Comparison of ENCODE assay signal across 36 cellular contexts in genomic region chr15:41218851-41219250, GRCh38. TPM values are rescaled to one million over a fixed set of nuclear protein-coding genes. Genes with fewer than 3 reads are reported as not detected.
"Had no signal": no experiment of that assay in that cellular context is flagged by ENCODE, and none has a peak within 500 bp of the region (broad histone marks: within the 10 kb centered on the region; RNA-seq: fewer than 3 reads in every experiment).

No MANE protein-coding gene starts in this region.

- H3K27ac ChIP-seq: body of pancreas, cardiac muscle cell, colonic mucosa, gastrocnemius medialis, pancreas, prostate gland, skin epidermis, upper lobe of left lung, vagina had no signal

- H3K27me3 ChIP-seq: cardiac muscle cell, colonic mucosa, pancreas, upper lobe of left lung, vagina had no signal

- H3K4me1 ChIP-seq: body of pancreas, colonic mucosa, gastrocnemius medialis, pancreas, prostate gland, upper lobe of left lung, vagina had no signal

- H3K4me1 Mint-ChIP-seq: activated T-helper 17 cell treated with anti-CD3 and anti-CD28 coated beads, Interleukin-2, amount 50 U/mL, for 72 hours; mesothelial cell of epicardium; naive B cell; stimulated activated effector memory CD8-positive, alpha-beta T cell treated with anti-CD3 and anti-CD28 coated beads, Interleukin-12 subunit alpha, Interleukin-12 subunit beta, amount 100 ng/mL, for 72 hours had no signal

- H3K4me3 ChIP-seq: body of pancreas, cardiac muscle cell, colonic mucosa, gastrocnemius medialis, pancreas, prostate gland, skin epidermis, upper lobe of left lung, vagina had no signal

- H3K36me3 Mint-ChIP-seq: activated naive CD8-positive, alpha-beta T cell; mesothelial cell of epicardium; naive B cell; stimulated activated effector memory CD8-positive, alpha-beta T cell treated with anti-CD3 and anti-CD28 coated beads, Interleukin-12 subunit alpha, Interleukin-12 subunit beta, amount 100 ng/mL, for 72 hours had no signal

- H3K9me3 ChIP-seq: body of pancreas, colonic mucosa, gastrocnemius medialis, pancreas, prostate gland, upper lobe of left lung, vagina had no signal

- ATAC-seq: activated CD8-positive, alpha-beta T cell treated with anti-CD3 and anti-CD28 coated beads for 36 hours; activated T-cell treated with anti-CD3 and anti-CD28 coated beads, Interleukin-2, amount 50 U/mL, for 4 hours; activated T-helper 17 cell treated with anti-CD3 and anti-CD28 coated beads, Interleukin-2, amount 50 U/mL, for 72 hours; body of pancreas; gastrocnemius medialis; left colon; pancreas; sciatic nerve; stimulated activated effector memory CD8-positive, alpha-beta T cell treated with anti-CD3 and anti-CD28 coated beads, Interleukin-12 subunit alpha, Interleukin-12 subunit beta, amount 100 ng/mL, for 72 hours had no signal

- DNase-seq: activated CD4-positive, alpha-beta T cell treated with anti-CD3 and anti-CD28 coated beads for 1 hour; activated CD4-positive, alpha-beta T cell treated with anti-CD3 and anti-CD28 coated beads, Interleukin-2, amount 50 U/mL, for 1 hour; activated CD8-positive, alpha-beta T cell treated with anti-CD3 and anti-CD28 coated beads for 36 hours; activated naive CD4-positive, alpha-beta T cell treated with Interleukin-2 at 50 U/mL for 16 hours; activated T-cell treated with anti-CD3 and anti-CD28 coated beads, Interleukin-2, amount 50 U/mL, for 4 hours; anterior cingulate cortex; body of pancreas; cerebellar nuclear complex; colonic mucosa; effector CD8-positive, alpha-beta T cell; erythroblast; gastrocnemius medialis; glutamatergic neuron; kidney; left colon; naive B cell; nucleus accumbens; pancreas; retina; stimulated activated CD4-positive, alpha-beta T cell treated with anti-CD3 and anti-CD28 coated beads, Interleukin-4, amount 100 ng/mL, for 24 hours; T-helper 2 cell; upper lobe of left lung had no signal

- H3K36me3 ChIP-seq: cardiac muscle cell, colonic mucosa, gastrocnemius medialis, pancreas, prostate gland, upper lobe of left lung, vagina had no signal

- H3K27ac Mint-ChIP-seq: activated CD8-positive, alpha-beta T cell treated with anti-CD3 and anti-CD28 coated beads for 36 hours; activated naive CD8-positive, alpha-beta T cell; activated T-helper 17 cell treated with anti-CD3 and anti-CD28 coated beads, Interleukin-2, amount 50 U/mL, for 72 hours; mesothelial cell of epicardium; naive B cell; stimulated activated effector memory CD8-positive, alpha-beta T cell treated with anti-CD3 and anti-CD28 coated beads, Interleukin-12 subunit alpha, Interleukin-12 subunit beta, amount 100 ng/mL, for 72 hours; stimulated activated naive CD8-positive, alpha-beta T cell treated with anti-CD3 and anti-CD28 coated beads, Interleukin-15, Interleukin-2, amounts not matched to agents 100 ng/mL and 50 ng/mL, for 24 hours had no signal

- FAIRE-seq: kidney, pancreas had no signal

- H3K4me3 Mint-ChIP-seq: activated CD8-positive, alpha-beta T cell treated with anti-CD3 and anti-CD28 coated beads for 36 hours; activated naive CD8-positive, alpha-beta T cell; activated T-cell treated with anti-CD3 and anti-CD28 coated beads, Interleukin-2, amount 50 U/mL, for 4 hours; activated T-helper 17 cell treated with anti-CD3 and anti-CD28 coated beads, Interleukin-2, amount 50 U/mL, for 72 hours; mesothelial cell of epicardium; naive B cell; stimulated activated effector memory CD8-positive, alpha-beta T cell treated with anti-CD3 and anti-CD28 coated beads, Interleukin-12 subunit alpha, Interleukin-12 subunit beta, amount 100 ng/mL, for 72 hours; stimulated activated naive CD8-positive, alpha-beta T cell treated with anti-CD3 and anti-CD28 coated beads, Interleukin-15, Interleukin-2, amounts not matched to agents 100 ng/mL and 50 ng/mL, for 24 hours had no signal

- H3K9me3 Mint-ChIP-seq: activated CD8-positive, alpha-beta T cell treated with anti-CD3 and anti-CD28 coated beads for 36 hours; activated T-cell treated with anti-CD3 and anti-CD28 coated beads, Interleukin-2, amount 50 U/mL, for 4 hours; activated T-helper 17 cell treated with anti-CD3 and anti-CD28 coated beads, Interleukin-2, amount 50 U/mL, for 72 hours; mesothelial cell of epicardium; naive B cell; stimulated activated effector memory CD8-positive, alpha-beta T cell treated with anti-CD3 and anti-CD28 coated beads, Interleukin-12 subunit alpha, Interleukin-12 subunit beta, amount 100 ng/mL, for 72 hours; stimulated activated naive CD8-positive, alpha-beta T cell treated with anti-CD3 and anti-CD28 coated beads, Interleukin-15, Interleukin-2, amounts not matched to agents 100 ng/mL and 50 ng/mL, for 24 hours had no signal

RNA-seq across cellular contexts. Expression of gene EXD1, which starts 11.7 kb away (rescaled TPM):
- total RNA-seq: activated CD8-positive, alpha-beta T cell treated with anti-CD3 and anti-CD28 coated beads for 36 hours; activated T-cell treated with anti-CD3 and anti-CD28 coated beads, Interleukin-2, amount 50 U/mL, for 4 hours; body of pancreas; cardiac muscle cell; colonic mucosa; dermis microvascular lymphatic vessel endothelial cell; gastrocnemius medialis; kidney; left colon; liver; mesothelial cell of epicardium; pancreas; sciatic nerve; subcutaneous adipose tissue; vagina had no signal
- polyA plus RNA-seq: cardiac muscle cell, liver, neural cell, pancreas had no signal
